ENCODE assay signal across 7 cellular contexts in the genomic region with DNA sequence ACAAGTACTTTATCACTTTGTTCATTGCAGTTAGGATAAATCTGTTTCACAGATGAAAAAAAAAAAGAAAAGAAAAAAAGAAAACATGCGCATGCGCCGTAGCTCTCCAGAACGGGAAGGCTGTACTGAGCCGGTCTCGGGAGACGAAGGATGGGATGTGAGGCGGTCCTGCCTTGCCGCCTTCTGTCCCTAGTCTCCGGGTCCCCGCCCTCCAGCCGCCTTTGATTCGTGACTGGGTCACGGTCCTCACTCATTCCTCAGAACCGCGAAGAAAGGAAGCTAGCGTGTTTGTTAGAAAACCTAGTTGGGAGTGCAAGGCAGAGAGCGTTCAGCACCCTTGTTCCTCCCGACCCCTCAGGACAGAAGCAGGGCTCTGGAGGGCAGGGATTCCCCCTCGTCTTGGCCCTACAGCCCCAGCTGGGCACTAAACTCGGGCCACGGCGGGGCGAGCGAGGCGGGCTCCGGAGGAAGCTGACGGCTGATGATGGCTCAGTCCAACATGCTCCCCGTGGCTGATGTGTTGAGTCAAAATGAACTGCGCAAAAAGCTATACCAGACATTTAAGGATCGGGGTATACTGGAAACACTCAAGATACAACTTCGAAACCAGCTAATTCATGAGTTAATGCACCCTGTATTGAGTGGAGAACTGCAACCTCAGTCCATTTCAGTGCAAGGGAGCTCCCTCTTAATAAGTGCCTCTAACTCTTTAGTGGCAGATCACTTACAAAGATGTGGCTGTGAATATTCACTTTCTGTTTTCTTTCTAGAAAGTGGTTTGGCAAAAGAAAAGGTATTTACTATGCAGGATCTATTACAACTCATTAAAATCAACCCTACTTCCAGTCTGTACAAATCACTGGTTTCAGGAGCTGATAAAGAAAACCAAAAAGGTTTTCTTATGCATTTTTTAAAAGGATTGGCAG. TPM values are rescaled to one million over a fixed set of nuclear protein-coding genes. Genes with fewer than 3 reads are reported as not detected.
DNase-seq lines count a peak whose midpoint lies in the region; ATAC-seq and TF ChIP-seq lines count a peak whose summit lies in the region.

No MANE protein-coding gene starts in this region.

- no peaks in the 10 kb centered on the region for H3K9me3 Mint-ChIP-seq in stimulated activated memory B cell treated with anti-CD40 and anti-IgM and Interleukin-4, amounts not matched to agents 10 μg/mL and 1 μg/mL and 100 μg/mL, for 72 hours
- H3K9me3 Mint-ChIP-seq in glutamatergic neuron (ENCODE audit: unreplicated experiment), result no peaks in the 10 kb centered on the region

- peak overlapping the region; percentile 80 for H3K4me3 Mint-ChIP-seq in stimulated activated memory B cell treated with anti-CD40 and anti-IgM and Interleukin-4, amounts not matched to agents 10 μg/mL and 1 μg/mL and 100 μg/mL, for 72 hours
- no peak overlapping the region for H3K4me3 Mint-ChIP-seq in glutamatergic neuron (ENCODE audit: unreplicated experiment)

- no peaks in the 10 kb centered on the region for H3K4me1 Mint-ChIP-seq in stimulated activated memory B cell treated with anti-CD40 and anti-IgM and Interleukin-4, amounts not matched to agents 10 μg/mL and 1 μg/mL and 100 μg/mL, for 72 hours
- no peaks in the 10 kb centered on the region for H3K4me1 Mint-ChIP-seq in glutamatergic neuron (ENCODE audit: low read depth, unreplicated experiment)

- ATAC-seq in GM19324 (IDR thresholded peaks at IDR 0.05; ENCODE audit: low FRiP score, unreplicated experiment) (peak; percentile 65), GM18858 (IDR thresholded peaks at IDR 0.05; ENCODE audit: unreplicated experiment) (no peak)
- ATAC-seq in stimulated activated memory B cell treated with anti-CD40 and anti-IgM and Interleukin-4, amounts not matched to agents 10 μg/mL and 1 μg/mL and 100 μg/mL, for 72 hours, result peak; percentile 43

- peak; percentile 32 for DNase-seq in activated CD4-positive, CD25-positive, alpha-beta regulatory T cell treated with anti-CD3 and anti-CD28 coated beads, Interleukin-2, amount 50 U/mL, for 72 hours
- peak; percentile 22 for DNase-seq in fibroblast of the conjunctiva (ENCODE audit: low read depth)
- DNase-seq in glutamatergic neuron, result no peak
- DNase-seq in NCI-H1436 treated with DMSO at 0.1 percent for 48 hours (lab: John Stamatoyannopoulos, UW), result no peak

- TF ChIP-seq CTCF in glutamatergic neuron (IDR thresholded peaks at IDR 0.05; ENCODE audit: partially characterized antibody, unreplicated experiment), result no peak

- H3K27me3 Mint-ChIP-seq in stimulated activated memory B cell treated with anti-CD40 and anti-IgM and Interleukin-4, amounts not matched to agents 10 μg/mL and 1 μg/mL and 100 μg/mL, for 72 hours, result no peaks in the 10 kb centered on the region
- H3K27me3 Mint-ChIP-seq in glutamatergic neuron (ENCODE audit: unreplicated experiment), result no peaks in the 10 kb centered on the region

- H3K36me3 Mint-ChIP-seq in stimulated activated memory B cell treated with anti-CD40 and anti-IgM and Interleukin-4, amounts not matched to agents 10 μg/mL and 1 μg/mL and 100 μg/mL, for 72 hours, result peaks cover 40% of the 10 kb centered on the region
- no peaks in the 10 kb centered on the region for H3K36me3 Mint-ChIP-seq in glutamatergic neuron (ENCODE audit: unreplicated experiment)

- H3K27ac Mint-ChIP-seq in stimulated activated memory B cell treated with anti-CD40 and anti-IgM and Interleukin-4, amounts not matched to agents 10 μg/mL and 1 μg/mL and 100 μg/mL, for 72 hours, result peak overlapping the region; percentile 57
- no peak overlapping the region for H3K27ac Mint-ChIP-seq in glutamatergic neuron (ENCODE audit: unreplicated experiment)

RNA-seq across cellular contexts. Expression of a gene that starts 40.0 kb away (rescaled TPM):
- total RNA-seq in glutamatergic neuron (ENCODE audit: unreplicated experiment), result 37.6 TPM

Comparison
In these comparisons a context has a peak if more than half of its experiments do, and no peak if none do; other contexts are left out.
1. DNase-seq: peak in activated CD4-positive, CD25-positive, alpha-beta regulatory T cell treated with anti-CD3 and anti-CD28 coated beads, Interleukin-2, amount 50 U/mL, for 72 hours (single experiment) and fibroblast of the conjunctiva (single experiment); none in glutamatergic neuron (single experiment) and NCI-H1436 treated with DMSO at 0.1 percent for 48 hours (single experiment).